25 cellular contexts compared by ENCODE assay signal in the genomic region with DNA sequence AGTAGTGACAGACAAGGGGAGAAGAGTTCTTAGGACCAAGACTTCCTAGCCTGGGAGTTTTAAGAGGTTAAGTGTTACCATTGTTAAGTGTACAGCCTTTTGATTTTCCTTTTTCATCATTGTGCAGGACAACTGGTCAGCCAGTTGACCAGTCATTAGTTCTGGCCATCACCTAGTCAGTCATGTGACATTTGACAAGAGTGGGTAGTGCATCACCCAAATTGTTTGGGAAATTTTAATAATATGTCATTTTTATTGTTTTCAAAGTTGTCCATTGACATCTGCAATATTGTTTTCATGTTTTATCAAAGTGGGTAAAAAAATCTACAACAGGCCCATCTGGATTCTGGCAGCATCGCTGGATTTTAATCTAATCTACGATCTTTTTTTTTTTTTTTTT.
"Had no signal": no experiment of that assay in that cellular context is flagged by ENCODE, and none has a peak within 500 bp of the region (broad histone marks: within the 10 kb centered on the region; RNA-seq: fewer than 3 reads in every experiment).

No MANE protein-coding gene starts in this region.

- FAIRE-seq: colon, islet of Langerhans, pancreas, small intestine had no signal

- H3K27me3 Mint-ChIP-seq: naive thymus-derived CD8-positive, alpha-beta T cell; stimulated activated naive CD8-positive, alpha-beta T cell treated with anti-CD3 and anti-CD28 coated beads, Interleukin-15, amount 100 ng/mL, for 72 hours had no signal

- H3K27me3 ChIP-seq: esophagus squamous epithelium, heart right ventricle, left lung, pancreas, right lobe of liver, suprapubic skin, transverse colon had no signal

- H3K27ac Mint-ChIP-seq: stimulated activated naive CD8-positive, alpha-beta T cell treated with anti-CD3 and anti-CD28 coated beads, Interleukin-15, amount 100 ng/mL, for 72 hours had no signal

- H3K4me1 ChIP-seq: heart right ventricle, pancreas, right lobe of liver, suprapubic skin had no signal

- H3K9me3 ChIP-seq: esophagus squamous epithelium, heart right ventricle, left lung, pancreas, right lobe of liver, suprapubic skin, transverse colon had no signal

- H3K4me3 Mint-ChIP-seq: nephron progenitor cell; stimulated activated naive CD8-positive, alpha-beta T cell treated with anti-CD3 and anti-CD28 coated beads, Interleukin-15, amount 100 ng/mL, for 72 hours had no signal

- ATAC-seq: heart right ventricle; left cardiac atrium; left lung; naive thymus-derived CD8-positive, alpha-beta T cell; pancreas; right lobe of liver; stimulated activated naive CD8-positive, alpha-beta T cell treated with anti-CD3 and anti-CD28 coated beads, Interleukin-15, amount 100 ng/mL, for 72 hours had no signal

- H3K4me3 ChIP-seq: dorsolateral prefrontal cortex, esophagus squamous epithelium, heart right ventricle, left lung, pancreas, right lobe of liver, suprapubic skin, transverse colon had no signal

- H3K27ac ChIP-seq: dorsolateral prefrontal cortex, esophagus squamous epithelium, heart right ventricle, left lung, pancreas, right lobe of liver, suprapubic skin, transverse colon had no signal

- H3K9me3 Mint-ChIP-seq: stimulated activated naive CD8-positive, alpha-beta T cell treated with anti-CD3 and anti-CD28 coated beads, Interleukin-15, amount 100 ng/mL, for 72 hours had no signal

- H3K36me3 ChIP-seq: esophagus squamous epithelium, heart right ventricle, left lung, pancreas, right lobe of liver, suprapubic skin, transverse colon had no signal

- DNase-seq: dorsolateral prefrontal cortex; effector CD8-positive, alpha-beta T cell; erythroblast; esophagus squamous epithelium; foreskin melanocyte; glutamatergic neuron; heart right ventricle; hippocampal formation; left cardiac atrium; left lung; mesendoderm; naive thymus-derived CD8-positive, alpha-beta T cell; nephron progenitor cell; nucleus accumbens; pancreas; right lobe of liver; small intestine; stimulated activated CD4-positive, alpha-beta T cell treated with anti-CD3 and anti-CD28 coated beads, Interleukin-15, amount 100 ng/mL, for 24 hours; stimulated activated CD4-positive, alpha-beta T cell treated with anti-CD3 and anti-CD28 coated beads, Interleukin-2, amount 100 ng/mL, for 48 hours; stimulated activated naive CD4-positive, alpha-beta T cell; stimulated activated naive CD8-positive, alpha-beta T cell treated with anti-CD3 and anti-CD28 coated beads, Interleukin-15, amount 100 ng/mL, for 72 hours; transverse colon had no signal
